Comparison of ENCODE assay signal across 26 cellular contexts in genomic region chr4:60682901-60683300, GRCh38.
DNase-seq lines count a peak whose midpoint lies in the region; ATAC-seq, FAIRE-seq and TF ChIP-seq lines count a peak whose summit lies in the region.
"Had no signal": no experiment of that assay in that cellular context is flagged by ENCODE, and none has a peak within 500 bp of the region (broad histone marks: within the 10 kb centered on the region; RNA-seq: fewer than 3 reads in every experiment).

No MANE protein-coding gene starts in this region.

- peak overlapping the region; percentile 10; the same call in 1 of the 2 replicates for H3K4me3 ChIP-seq in AG04449 (ENCODE audit: low read depth, low read length)
- H3K4me3 ChIP-seq in astrocyte (ENCODE audit: insufficient read depth, low read depth, low read length) = peak overlapping the region; percentile 37
- no peak overlapping the region for H3K4me3 ChIP-seq in fibroblast of the aortic adventitia (ENCODE audit: low read depth, low read length)
- H3K4me3 ChIP-seq: A549, mucosa of descending colon, neural progenitor cell, uterus had no signal

- H3K27me3 ChIP-seq in astrocyte (ENCODE audit: insufficient read depth, low read length) = no peaks in the 10 kb centered on the region
- H3K27me3 ChIP-seq: neural progenitor cell, uterus had no signal

- no peak for ATAC-seq in GM19328 (IDR thresholded peaks at IDR 0.05; ENCODE audit: unreplicated experiment)
- ATAC-seq: A549; CD8-positive, alpha-beta T cell; mucosa of descending colon; T-helper 17 cell had no signal

- DNase-seq in AG04449 (ENCODE audit: low read depth, low spot score) (peak; percentile 57), HCEC 1CT (peak; percentile 21), astrocyte (ENCODE audit: low read depth) (peak; percentile 59), fibroblast of the aortic adventitia (ENCODE audit: low read depth) (peak; percentile 55), GOT3 (lab: John Stamatoyannopoulos, UW) (no peak), NCI-H446 (lab: John Stamatoyannopoulos, UW) (no peak), pons (ENCODE audit: low spot score) (no peak)
- DNase-seq: activated CD4-positive, alpha-beta T cell treated with anti-CD3 and anti-CD28 coated beads, Interleukin-2, amount 50 U/mL, for 48 hours; activated naive CD4-positive, alpha-beta T cell; activated T-cell treated with anti-CD3 and anti-CD28 coated beads for 4 hours; aorta; CD8-positive, alpha-beta T cell; Karpas-422; mucosa of descending colon; NCI-H69; SHP77; stimulated activated CD8-positive, alpha-beta memory T cell treated with anti-CD3 and anti-CD28 coated beads, Interleukin-4, amount 100 ng/mL, for 48 hours; substantia nigra; T-helper 17 cell; uterus; WERI-Rb-1 had no signal

- no peaks in the 10 kb centered on the region for H3K9me3 ChIP-seq in astrocyte (ENCODE audit: insufficient read depth, low read depth, low read length)
- H3K9me3 ChIP-seq: A549, mucosa of descending colon, uterus had no signal

- no peaks in the 10 kb centered on the region for H3K79me2 ChIP-seq in astrocyte (ENCODE audit: insufficient read depth, low read length)

- peaks cover 16% of the 10 kb centered on the region for H3K4me1 Mint-ChIP-seq in astrocyte (ENCODE audit: low read depth, unreplicated experiment)
- H3K4me1 Mint-ChIP-seq: neural progenitor cell, T-helper 17 cell had no signal

- H3K9me3 Mint-ChIP-seq in astrocyte (ENCODE audit: unreplicated experiment) = no peaks in the 10 kb centered on the region
- H3K9me3 Mint-ChIP-seq: dendritic cell treated with granulocyte-macrophage colony-stimulating factor and Interleukin-4, amounts not matched to agents 40 ng/mL and 50 ng/mL, for 4 days; neural progenitor cell had no signal

- no peak overlapping the region for H3K4me3 Mint-ChIP-seq in astrocyte (ENCODE audit: unreplicated experiment)
- H3K4me3 Mint-ChIP-seq: CD8-positive, alpha-beta T cell; dendritic cell treated with granulocyte-macrophage colony-stimulating factor and Interleukin-4, amounts not matched to agents 40 ng/mL and 50 ng/mL, for 4 days; neural progenitor cell; T-helper 17 cell had no signal

- H3K4me1 ChIP-seq in astrocyte (ENCODE audit: insufficient read depth, low read length) = peaks cover 13% of the 10 kb centered on the region
- H3K4me1 ChIP-seq: A549, neural progenitor cell, uterus had no signal

- H4K20me1 ChIP-seq in astrocyte (ENCODE audit: insufficient read depth, low read length) = no peaks in the 10 kb centered on the region

- no peaks in the 10 kb centered on the region for H3K36me3 Mint-ChIP-seq in astrocyte (ENCODE audit: low read depth, unreplicated experiment)
- H3K36me3 Mint-ChIP-seq: CD8-positive, alpha-beta T cell; neural progenitor cell had no signal

- no peaks in the 10 kb centered on the region for H3K27me3 Mint-ChIP-seq in astrocyte (ENCODE audit: low read depth, unreplicated experiment)
- H3K27me3 Mint-ChIP-seq: dendritic cell treated with granulocyte-macrophage colony-stimulating factor and Interleukin-4, amounts not matched to agents 40 ng/mL and 50 ng/mL, for 4 days; T-helper 17 cell had no signal

- no peak for TF ChIP-seq CTCF in AG04449 (IDR thresholded peaks at IDR 0.05; ENCODE audit: insufficient read depth, low read length, missing control alignments)
- no peak for TF ChIP-seq CTCF in astrocyte (IDR thresholded peaks at IDR 0.05; ENCODE audit: insufficient read depth, low read depth, low read length)
- TF ChIP-seq CTCF in fibroblast of the aortic adventitia (IDR thresholded peaks at IDR 0.05; ENCODE audit: insufficient read depth, low read length) = no peak

- H2AFZ ChIP-seq in astrocyte (ENCODE audit: low read depth, low read length) = no peak overlapping the region
- H2AFZ ChIP-seq: neural progenitor cell had no signal

- no peaks in the 10 kb centered on the region for H3K36me3 ChIP-seq in astrocyte (ENCODE audit: insufficient read depth, low read length)
- H3K36me3 ChIP-seq: neural progenitor cell, uterus, WERI-Rb-1 had no signal

- POLR2A ChIA-PET in AG04449 (lab: Yijun Ruan, JAX) = no interaction called here

- peak overlapping the region; percentile 95 for H3K27ac Mint-ChIP-seq in astrocyte (ENCODE audit: unreplicated experiment)
- H3K27ac Mint-ChIP-seq: CD8-positive, alpha-beta T cell; dendritic cell treated with granulocyte-macrophage colony-stimulating factor and Interleukin-4, amounts not matched to agents 40 ng/mL and 50 ng/mL, for 4 days; neural progenitor cell; T-helper 17 cell had no signal

- CTCF ChIA-PET in AG04449 (lab: Yijun Ruan, JAX) = interaction anchor here (0.7 kb wide), 1 partner anchor 180 kb away, joined by 3 read pairs; no protein-coding TSS in a partner anchor

- peak overlapping the region; percentile 100 for H3K27ac ChIP-seq in astrocyte (ENCODE audit: low read depth, low read length)
- H3K27ac ChIP-seq: A549, neural progenitor cell, uterus, WERI-Rb-1 had no signal

- peak overlapping the region; percentile 86 for H3K9ac ChIP-seq in astrocyte (ENCODE audit: low read length)
- H3K9ac ChIP-seq: neural progenitor cell had no signal

- no peak for FAIRE-seq in astrocyte (lab: Jason Lieb, UNC)
- FAIRE-seq: A549, endothelial cell of umbilical vein had no signal

- H3K4me2 ChIP-seq in astrocyte (ENCODE audit: low read length) = peak overlapping the region; percentile 80
- H3K4me2 ChIP-seq: A549, neural progenitor cell had no signal

Comparison
In these comparisons a context has a peak if more than half of its experiments do, and no peak if none do; other contexts are left out.
1. DNase-seq: peak in AG04449 (single experiment), HCEC 1CT (single experiment), astrocyte (single experiment) and fibroblast of the aortic adventitia (single experiment); none in GOT3 (single experiment), NCI-H446 (0 of 2) and pons (single experiment).